ENCODE assay signal across 11 cellular contexts in the genomic region with DNA sequence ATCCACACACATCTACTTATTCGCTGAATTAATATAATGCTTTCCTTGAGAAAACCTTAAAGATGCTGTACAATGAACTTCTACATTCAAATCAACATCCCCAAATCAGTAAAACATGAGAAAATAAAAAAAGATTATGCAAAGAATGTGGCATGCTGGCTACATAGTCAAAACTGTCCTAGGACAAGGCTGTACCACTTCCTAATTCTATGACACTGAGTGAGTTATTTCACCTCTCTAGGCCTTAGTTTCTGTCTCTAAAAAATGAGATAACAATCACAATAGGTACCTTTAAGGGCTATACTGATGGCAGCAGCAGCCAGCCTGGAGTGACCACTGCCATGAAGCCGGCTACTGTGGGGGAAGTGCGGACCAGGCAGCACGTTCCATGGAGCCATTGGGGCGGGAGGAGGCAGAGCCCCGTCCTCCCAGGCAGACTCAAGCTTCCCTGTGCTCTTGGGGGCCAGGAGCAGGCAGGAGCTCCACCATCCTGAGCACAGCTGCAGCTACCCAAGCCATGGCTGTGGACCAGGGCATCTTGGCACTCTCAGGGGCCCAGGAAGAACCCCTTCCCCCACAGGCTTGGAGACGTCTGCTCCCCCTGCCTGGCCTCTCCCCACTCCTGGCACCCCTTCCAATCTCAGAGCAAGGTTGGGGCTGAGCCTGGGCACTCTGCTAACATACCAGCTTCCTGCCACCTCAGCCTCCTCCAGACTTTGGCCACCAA.
DNase-seq lines count a peak whose midpoint lies in the region; ATAC-seq and TF ChIP-seq lines count a peak whose summit lies in the region.
"Had no signal": no experiment of that assay in that cellular context is flagged by ENCODE, and none has a peak within 500 bp of the region (broad histone marks: within the 10 kb centered on the region; RNA-seq: fewer than 3 reads in every experiment).

No MANE protein-coding gene starts in this region.

- H3K4me3 ChIP-seq in GM12864 (ENCODE audit: low read depth, low read length) (no peak overlapping the region), SU-DHL-6 (ENCODE audit: insufficient read depth, low read length, poor library complexity, severe bottlenecking) (peak overlapping the region; percentile 14), WERI-Rb-1 (ENCODE audit: low read depth, low read length) (no peak overlapping the region)
- H3K4me3 ChIP-seq: gastrocnemius medialis, upper lobe of left lung had no signal

- H4K20me1 ChIP-seq in SU-DHL-6 (ENCODE audit: low read depth, low read length) = no peaks in the 10 kb centered on the region

- intact Hi-C loops in activated CD4-positive, alpha-beta T cell treated with anti-CD3 and anti-CD28 coated beads, Interleukin-2, amount 10 ng/mL, durations not matched to agents 24 days and 14 days (cut with micrococcal nuclease) = no loop called here

- peaks cover 2% of the 10 kb centered on the region for H3K27me3 Mint-ChIP-seq in activated CD4-positive, alpha-beta T cell treated with anti-CD3 and anti-CD28 coated beads, Interleukin-2, amount 10 ng/mL, durations not matched to agents 24 days and 14 days
- H3K27me3 Mint-ChIP-seq: brain had no signal

- no peaks in the 10 kb centered on the region for H3K9me2 ChIP-seq in SU-DHL-6 (replicated peaks; ENCODE audit: insufficient read depth, low read length)

- H2AFZ ChIP-seq in SU-DHL-6 (ENCODE audit: low read depth, low read length, severe bottlenecking) = no peak overlapping the region

- H3K4me2 ChIP-seq in SU-DHL-6 (ENCODE audit: low read depth, low read length, poor library complexity, severe bottlenecking) = peak overlapping the region; percentile 55

- in situ Hi-C loops in G401 (cut with HindIII; ENCODE audit: low sequenced_read_pairs) = no loop called here

- H3K79me2 ChIP-seq in SU-DHL-6 (ENCODE audit: insufficient read depth, low read length) = no peaks in the 10 kb centered on the region

- H3K36me3 ChIP-seq in SU-DHL-6 (ENCODE audit: low read length) = 0 out of 2 replicates have a peak, but pooled peaks cover 3% of the 10 kb centered on the region
- H3K36me3 ChIP-seq in WERI-Rb-1 = no peaks in the 10 kb centered on the region
- H3K36me3 ChIP-seq: gastrocnemius medialis, upper lobe of left lung had no signal

- ATAC-seq in GM19455 (IDR thresholded peaks at IDR 0.05; ENCODE audit: unreplicated experiment) = peak; percentile 95
- peak; percentile 69 for ATAC-seq in HG02970 (IDR thresholded peaks at IDR 0.05; ENCODE audit: low FRiP score, unreplicated experiment)
- ATAC-seq: gastrocnemius medialis had no signal

- TF ChIP-seq CTCF in GM12864 (IDR thresholded peaks at IDR 0.05; ENCODE audit: low read depth, low read length, missing control alignments) (no peak), SU-DHL-6 (IDR thresholded peaks at IDR 0.05; ENCODE audit: insufficient read depth, low read length, poor library complexity, severe bottlenecking) (no peak), WERI-Rb-1 (IDR thresholded peaks at IDR 0.05; ENCODE audit: low read depth, low read length) (no peak)

- no peaks in the 10 kb centered on the region for H3K36me3 Mint-ChIP-seq in activated CD4-positive, alpha-beta T cell treated with anti-CD3 and anti-CD28 coated beads, Interleukin-2, amount 10 ng/mL, durations not matched to agents 24 days and 14 days (ENCODE audit: low read depth)

- peak overlapping the region; percentile 11; the same call in 1 of the 2 replicates for H3K9ac ChIP-seq in SU-DHL-6 (ENCODE audit: low read length)

- H3K27me3 ChIP-seq in SU-DHL-6 (ENCODE audit: low read length) (no peaks in the 10 kb centered on the region), WERI-Rb-1 (ENCODE audit: insufficient read depth, low read depth, severe bottlenecking) (no peaks in the 10 kb centered on the region)
- H3K27me3 ChIP-seq: gastrocnemius medialis, upper lobe of left lung had no signal

- H3K27ac ChIP-seq in SU-DHL-6 (ENCODE audit: low read depth, low read length) (peak overlapping the region; percentile 80), WERI-Rb-1 (no peak overlapping the region)
- H3K27ac ChIP-seq: gastrocnemius medialis had no signal

- H3K9me3 ChIP-seq in SU-DHL-6 (ENCODE audit: insufficient read depth, low read length) = no peaks in the 10 kb centered on the region
- no peaks in the 10 kb centered on the region for H3K9me3 ChIP-seq in WERI-Rb-1 (ENCODE audit: severe bottlenecking)
- H3K9me3 ChIP-seq: gastrocnemius medialis, upper lobe of left lung had no signal

- DNase-seq in GM12864 (ENCODE audit: low read depth) = peak; percentile 53
- DNase-seq in G401 (ENCODE audit: low spot score) = no peak
- DNase-seq in activated CD4-positive, alpha-beta T cell treated with anti-CD3 and anti-CD28 coated beads, Interleukin-2, amount 10 ng/mL, durations not matched to agents 24 days and 14 days = no peak
- no peak for DNase-seq in NOMO-1 treated with dmso at 0.1 percent for 144 hours (lab: John Stamatoyannopoulos, UW; ENCODE audit: unreplicated experiment)
- no peak for DNase-seq in WERI-Rb-1
- DNase-seq: gastrocnemius medialis had no signal

- no peak overlapping the region for H3K27ac Mint-ChIP-seq in activated CD4-positive, alpha-beta T cell treated with anti-CD3 and anti-CD28 coated beads, Interleukin-2, amount 10 ng/mL, durations not matched to agents 24 days and 14 days

- no peak overlapping the region for H3K4me3 Mint-ChIP-seq in activated CD4-positive, alpha-beta T cell treated with anti-CD3 and anti-CD28 coated beads, Interleukin-2, amount 10 ng/mL, durations not matched to agents 24 days and 14 days
- H3K4me3 Mint-ChIP-seq: brain had no signal

- 0 out of 2 replicates have a peak, but pooled peaks cover 10% of the 10 kb centered on the region for H3F3A ChIP-seq in SU-DHL-6 (ENCODE audit: insufficient read depth)

- peaks cover 2% of the 10 kb centered on the region for H3K4me1 Mint-ChIP-seq in activated CD4-positive, alpha-beta T cell treated with anti-CD3 and anti-CD28 coated beads, Interleukin-2, amount 10 ng/mL, durations not matched to agents 24 days and 14 days

- H3K9me3 Mint-ChIP-seq in activated CD4-positive, alpha-beta T cell treated with anti-CD3 and anti-CD28 coated beads, Interleukin-2, amount 10 ng/mL, durations not matched to agents 24 days and 14 days = no peaks in the 10 kb centered on the region
- H3K9me3 Mint-ChIP-seq: brain had no signal
